Comparison of ENCODE assay signal across 7 cellular contexts in genomic region chr10:97037365-97038361, GRCh38.
DNase-seq lines count a peak whose midpoint lies in the region; ATAC-seq and TF ChIP-seq lines count a peak whose summit lies in the region.

No MANE protein-coding gene starts in this region.

- WGBS in lower leg skin, 2 donors: 12 to 14% methylated on average over 30 of the region's 30 CpGs

- no peaks in the 10 kb centered on the region for H3K36me3 Mint-ChIP-seq in dendritic cell treated with granulocyte-macrophage colony-stimulating factor and Interleukin-4, amounts not matched to agents 40 ng/mL and 50 ng/mL, for 4 days (ENCODE audit: low read depth)

- TF ChIP-seq CTCF in lower leg skin (IDR thresholded peaks at IDR 0.05): peak in 1 of 3 donors; percentile 84

- H3K4me1 Mint-ChIP-seq in dendritic cell treated with granulocyte-macrophage colony-stimulating factor and Interleukin-4, amounts not matched to agents 40 ng/mL and 50 ng/mL, for 4 days (ENCODE audit: low read depth): peaks cover 39% of the 10 kb centered on the region

- H3K9me3 Mint-ChIP-seq in dendritic cell treated with granulocyte-macrophage colony-stimulating factor and Interleukin-4, amounts not matched to agents 40 ng/mL and 50 ng/mL, for 4 days: no peaks in the 10 kb centered on the region

- peak overlapping the region; percentile 62 for H3K27ac Mint-ChIP-seq in dendritic cell treated with granulocyte-macrophage colony-stimulating factor and Interleukin-4, amounts not matched to agents 40 ng/mL and 50 ng/mL, for 4 days

- DNase-seq in NCI-H446 (lab: John Stamatoyannopoulos, UW): peak; percentile 61 to 80
- DNase-seq in activated CD4-positive, alpha-beta T cell treated with anti-CD3 and anti-CD28 coated beads for 4 hours: peak; percentile 68 to 78
- DNase-seq in lower leg skin (ENCODE audit: low spot score in 2 of 2): peak; percentile 71 to 94
- peak; percentile 63 to 73 for DNase-seq in stimulated activated CD4-positive, alpha-beta T cell treated with anti-CD3 and anti-CD28 coated beads, Interleukin-4, amount 100 ng/mL, for 4 hours

- H3K4me3 ChIP-seq in lower leg skin (ENCODE audit: low read depth, poor library complexity, severe bottlenecking): no peak overlapping the region

- H3K4me3 Mint-ChIP-seq in dendritic cell treated with granulocyte-macrophage colony-stimulating factor and Interleukin-4, amounts not matched to agents 40 ng/mL and 50 ng/mL, for 4 days: peak overlapping the region; percentile 44

- H3K27me3 Mint-ChIP-seq in dendritic cell treated with granulocyte-macrophage colony-stimulating factor and Interleukin-4, amounts not matched to agents 40 ng/mL and 50 ng/mL, for 4 days: peaks cover 14% of the 10 kb centered on the region

- intact Hi-C loops in dendritic cell treated with granulocyte-macrophage colony-stimulating factor and Interleukin-4, amounts not matched to agents 40 ng/mL and 50 ng/mL, for 4 days (cut with micrococcal nuclease): no loop called here
- intact Hi-C loops in lower leg skin (cut with DNase I; ENCODE audit: low total_unique reads): no loop called here

- peak; percentile 88 for ATAC-seq in GM18502 (IDR thresholded peaks at IDR 0.05; ENCODE audit: poor library complexity, unreplicated experiment)
- ATAC-seq in HG03175 (IDR thresholded peaks at IDR 0.05; ENCODE audit: unreplicated experiment): peak; percentile 77

- TF ChIP-seq POLR2A in lower leg skin (IDR thresholded peaks at IDR 0.05): no peak
